ENCODE assay signal across 8 cellular contexts in the genomic region with DNA sequence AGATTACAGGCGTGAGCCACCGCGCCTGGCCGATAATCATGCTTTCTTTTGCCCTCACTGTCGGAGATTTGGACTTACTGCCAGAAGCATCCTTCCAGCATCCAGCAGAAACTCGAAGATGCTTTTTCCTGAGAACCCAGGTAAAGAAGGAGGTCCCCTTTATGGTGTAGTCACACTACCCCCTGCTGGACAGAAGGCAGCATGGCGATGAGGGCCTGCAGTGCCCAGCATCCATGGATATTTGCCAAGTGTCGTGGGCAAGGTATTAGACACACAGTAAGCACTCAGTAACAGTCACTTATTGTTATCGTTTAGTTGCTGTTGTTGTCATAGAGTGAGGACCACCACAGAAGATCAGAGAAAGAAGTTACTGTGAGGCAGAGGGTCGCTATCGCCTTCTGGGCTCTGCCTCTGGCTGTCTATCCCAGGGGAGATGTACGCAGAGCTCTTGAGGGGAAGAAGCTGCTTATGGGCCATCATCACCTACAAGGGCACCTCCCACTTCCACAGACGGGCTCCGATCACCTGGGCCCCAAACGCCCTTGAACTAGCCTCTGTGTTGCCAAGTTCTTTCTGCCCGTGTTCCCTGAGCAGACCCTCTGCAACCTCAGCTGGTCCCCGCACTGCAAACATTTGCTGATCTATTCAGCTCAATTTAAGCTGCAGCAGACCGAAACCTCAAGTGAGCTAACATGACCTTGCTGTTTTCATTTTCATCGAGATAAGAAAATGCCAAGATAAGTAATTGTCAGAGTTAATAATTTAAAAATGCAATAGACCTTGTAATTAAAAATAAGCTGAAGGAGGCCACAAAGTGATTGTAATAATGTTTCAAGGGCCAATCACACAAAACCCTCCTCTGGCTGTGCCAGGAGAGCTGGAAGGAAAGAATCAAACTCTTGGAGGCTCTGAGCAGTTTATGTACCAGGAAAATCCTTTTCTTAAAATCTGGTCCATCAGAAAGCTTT. TPM values are rescaled to one million over a fixed set of nuclear protein-coding genes. Genes with fewer than 3 reads are reported as not detected.
DNase-seq lines count a peak whose midpoint lies in the region; ATAC-seq, FAIRE-seq and TF ChIP-seq lines count a peak whose summit lies in the region.

No MANE protein-coding gene starts in this region.

- ATAC-seq in HG02885 (IDR thresholded peaks at IDR 0.05; ENCODE audit: poor library complexity, unreplicated experiment) = no peak
- ATAC-seq in GM21526 (IDR thresholded peaks at IDR 0.05; ENCODE audit: low FRiP score, unreplicated experiment) = no peak

- H3K4me1 ChIP-seq in Peyer's patch (peaks cover 0 to 12% (median 0%) of the 10 kb centered on the region in 4 donors), kidney (ENCODE audit: control insufficient read depth in 1 of 2, insufficient read depth in 1 of 2, low read depth in 1 of 2, low read length in 2 of 2) (peaks cover 10 to 38% of the 10 kb centered on the region in 2 donors)

- H3K9ac ChIP-seq in kidney (ENCODE audit: low read length in 2 of 2) = no peak overlapping the region

- H3K27me3 ChIP-seq in Peyer's patch (no peaks in the 10 kb centered on the region), brain microvascular endothelial cell (replicated peaks) (no peaks in the 10 kb centered on the region)

- H3K4me3 ChIP-seq in Peyer's patch (peak overlapping the region in 2 of 4 donors; percentile 12 to 19), brain microvascular endothelial cell (ENCODE audit: low read depth, low read length) (no peak overlapping the region), kidney (ENCODE audit: low read length in 2 of 2) (peak overlapping the region in 1 of 2 donors; percentile 14)

- no peaks in the 10 kb centered on the region for H3K9me3 ChIP-seq in Peyer's patch
- H3K9me3 ChIP-seq in kidney (ENCODE audit: control insufficient read depth in 1 of 2, low read length in 2 of 2) = no peaks in the 10 kb centered on the region

- TF ChIP-seq POLR2A in Peyer's patch (IDR thresholded peaks at IDR 0.05) = no peak

- TF ChIP-seq CTCF in Peyer's patch (IDR thresholded peaks at IDR 0.05) (peak; percentile 36 to 79 (median 63)), brain microvascular endothelial cell (IDR thresholded peaks at IDR 0.05; ENCODE audit: low read depth, low read length, missing control alignments) (peak; percentile 91), kidney (IDR thresholded peaks at IDR 0.05; ENCODE audit: borderline replicate concordance, extremely low read depth, insufficient read depth) (peak; percentile 83)

- intact Hi-C loops in kidney (cut with DNase I) = no loop called here

- H3K36me3 ChIP-seq in Peyer's patch (no peaks in the 10 kb centered on the region), brain microvascular endothelial cell (replicated peaks) (no peaks in the 10 kb centered on the region), kidney (ENCODE audit: control insufficient read depth in 1 of 2, insufficient read depth in 2 of 2, low read length in 2 of 2) (no peaks in the 10 kb centered on the region)

- FAIRE-seq in HTR-8/SVneo (lab: Jason Lieb, UNC) = no peak
- no peak for FAIRE-seq in kidney (lab: Jason Lieb, UNC)

- H3K27ac ChIP-seq in Peyer's patch (peak overlapping the region in 2 of 4 donors; percentile 50 to 66), brain microvascular endothelial cell (no peak overlapping the region), kidney (ENCODE audit: low read depth in 2 of 2, low read length in 2 of 2) (no peak overlapping the region)

- DNase-seq in EH (ENCODE audit: low read depth) (peak; percentile 63), HTR-8/SVneo (ENCODE audit: insufficient read length, low spot score) (peak; percentile 60), Peyer's patch (peak in 2 of 3 donors; percentile 56 to 81), brain microvascular endothelial cell (peak; percentile 40), kidney (no peak)
- DNase-seq in stimulated activated CD4-positive, alpha-beta T cell treated with anti-CD3 and anti-CD28 coated beads, TNF-alpha, amount 100 ng/mL, for 48 hours (ENCODE audit: low read depth in 3 of 3) = peak; percentile 28 to 38 (median 38)

- in situ Hi-C loops in brain microvascular endothelial cell (cut with HindIII; ENCODE audit: low pct_ligation_motif_present, low sequenced_read_pairs) = no loop called here

RNA-seq across cellular contexts. Expression of gene C5orf15, which starts 23.9 kb away (rescaled TPM):
- 10 to 100 TPM; 12.4 to 92.6 (median 36.2) TPM for total RNA-seq in Peyer's patch
- 43.9 TPM for total RNA-seq in kidney
- 54.4 TPM for polyA plus RNA-seq in kidney (ENCODE audit: insufficient read depth, low read depth, low replicate concordance)
